Comparison of ENCODE assay signal across 13 cellular contexts in the genomic region with DNA sequence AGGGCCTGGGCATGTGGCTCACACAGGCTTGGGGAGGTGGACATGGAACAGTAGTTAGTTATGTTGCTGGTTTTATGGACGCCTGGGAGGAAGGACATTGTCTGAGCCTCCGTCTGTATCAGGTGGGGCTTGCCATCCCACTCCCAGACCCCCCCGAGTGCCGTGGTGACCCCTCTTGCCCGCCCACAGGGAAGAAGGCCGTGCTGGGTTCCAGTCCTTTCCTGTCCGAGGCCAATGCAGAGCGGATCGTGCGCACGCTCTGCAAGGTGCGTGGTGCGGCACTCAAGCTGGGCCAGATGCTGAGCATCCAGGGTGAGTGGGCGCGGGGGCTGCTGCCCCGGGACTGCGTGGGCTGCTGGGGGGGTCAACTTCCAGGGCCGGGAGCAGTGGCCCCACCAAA.
"Had no signal": no experiment of that assay in that cellular context is flagged by ENCODE, and none has a peak within 500 bp of the region (broad histone marks: within the 10 kb centered on the region; RNA-seq: fewer than 3 reads in every experiment).

No MANE protein-coding gene starts in this region.

- H3K27ac ChIP-seq: thoracic aorta had no signal

- H3K9me3 ChIP-seq: thoracic aorta had no signal

- DNase-seq: activated CD4-positive, CD25-positive, alpha-beta regulatory T cell treated with anti-CD3 and anti-CD28 coated beads, Interleukin-2, amount 50 U/mL, for 72 hours; activated T-cell treated with anti-CD3 and anti-CD28 coated beads, Interleukin-2, amount 50 U/mL, for 1 hour; amygdala; effector memory CD8-positive, alpha-beta T cell; foreskin melanocyte; left colon; mammary epithelial cell; naive B cell; stimulated activated CD4-positive, alpha-beta T cell treated with anti-CD3 and anti-CD28 coated beads, Interleukin-1b, Interleukin-23, amount 100 ng/mL, for 48 hours had no signal

- H3K27me3 Mint-ChIP-seq: activated naive CD8-positive, alpha-beta T cell; central memory CD8-positive, alpha-beta T cell; effector memory CD8-positive, alpha-beta T cell; naive B cell had no signal

- H3K27ac Mint-ChIP-seq: activated naive CD8-positive, alpha-beta T cell; brain; effector memory CD8-positive, alpha-beta T cell had no signal

- H3K4me3 ChIP-seq: thoracic aorta had no signal

- ATAC-seq: effector memory CD8-positive, alpha-beta T cell; left colon had no signal

- H3K9me3 Mint-ChIP-seq: brain; central memory CD8-positive, alpha-beta T cell; effector memory CD8-positive, alpha-beta T cell; naive B cell had no signal

- H3K4me3 Mint-ChIP-seq: activated naive CD8-positive, alpha-beta T cell; brain; central memory CD8-positive, alpha-beta T cell; effector memory CD8-positive, alpha-beta T cell; naive B cell had no signal

- H3K4me1 Mint-ChIP-seq: central memory CD8-positive, alpha-beta T cell had no signal
